20 cellular contexts compared by ENCODE assay signal in the genomic region with DNA sequence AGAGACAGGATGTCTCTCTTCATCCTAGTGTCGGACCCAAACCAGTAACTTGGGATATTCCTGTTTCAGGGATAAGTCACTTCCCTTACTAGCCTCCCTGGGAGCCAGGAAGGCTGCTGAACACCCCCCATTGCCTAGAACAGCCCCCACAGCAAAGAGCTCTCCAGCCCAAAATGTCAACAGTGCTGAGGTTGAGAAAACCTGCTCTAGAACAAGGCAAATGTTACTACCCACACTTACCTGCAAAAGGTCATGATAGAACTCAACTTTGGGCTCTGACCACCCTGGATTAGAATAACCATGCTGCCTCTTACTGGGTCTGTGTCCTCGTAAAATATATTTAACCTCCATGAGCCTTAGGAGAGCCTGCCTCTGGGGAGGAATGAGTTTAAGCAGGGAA. TPM values are rescaled to one million over a fixed set of nuclear protein-coding genes. Genes with fewer than 3 reads are reported as not detected.
A peak's percentile ranks its signal among the peaks of the same experiment; 100 is the strongest.
DNase-seq lines count a peak whose midpoint lies in the region; ATAC-seq and TF ChIP-seq lines count a peak whose summit lies in the region.
"Had no signal": no experiment of that assay in that cellular context is flagged by ENCODE, and none has a peak within 500 bp of the region (broad histone marks: within the 10 kb centered on the region; RNA-seq: fewer than 3 reads in every experiment).

No MANE protein-coding gene starts in this region.

- no peak for TF ChIP-seq CTCF in stomach (IDR thresholded peaks at IDR 0.05)

- H3K4me1 ChIP-seq in mesodermal cell (ENCODE audit: control insufficient read depth, insufficient read depth, low read length, poor library complexity, severe bottlenecking) (peaks cover 12% of the 10 kb centered on the region), stomach (no peaks in the 10 kb centered on the region)
- H3K4me1 ChIP-seq: BLaER1, HAP-1 had no signal

- no peak overlapping the region for H3K4me3 Mint-ChIP-seq in stimulated activated naive CD8-positive, alpha-beta T cell treated with anti-CD3 and anti-CD28 coated beads, Interleukin-15, amount 100 ng/mL, for 72 hours
- peak overlapping the region; percentile 17 for H3K4me3 Mint-ChIP-seq in activated naive CD8-positive, alpha-beta T cell treated with anti-CD3 and anti-CD28 coated beads, Interleukin-2, amount 50 U/mL, for 24 hours
- no peak overlapping the region for H3K4me3 Mint-ChIP-seq in stimulated activated naive CD8-positive, alpha-beta T cell treated with anti-CD3 and anti-CD28 coated beads, Interleukin-15, Interleukin-2, amounts not matched to agents 100 ng/mL and 50 ng/mL, for 24 hours
- H3K4me3 Mint-ChIP-seq: CD4-positive, alpha-beta memory T cell; IgD-negative memory B cell had no signal

- ATAC-seq in stimulated activated naive CD8-positive, alpha-beta T cell treated with anti-CD3 and anti-CD28 coated beads, Interleukin-15, Interleukin-2, amounts not matched to agents 100 U/mL and 50 U/mL, for 24 hours, result peak; percentile 53
- ATAC-seq in stimulated activated naive CD8-positive, alpha-beta T cell treated with anti-CD3 and anti-CD28 coated beads, Interleukin-15, amount 100 ng/mL, for 72 hours, result no peak
- peak; percentile 52 for ATAC-seq in activated naive CD8-positive, alpha-beta T cell treated with anti-CD3 and anti-CD28 coated beads, Interleukin-2, amount 50 U/mL, for 24 hours
- ATAC-seq in HG02870 (IDR thresholded peaks at IDR 0.05; ENCODE audit: unreplicated experiment), result no peak
- ATAC-seq: GM12878 had no signal

- no peak for DNase-seq in stimulated activated naive CD8-positive, alpha-beta T cell treated with anti-CD3 and anti-CD28 coated beads, Interleukin-15, Interleukin-2, amounts not matched to agents 100 U/mL and 50 U/mL, for 24 hours
- DNase-seq in stimulated activated naive CD8-positive, alpha-beta T cell treated with anti-CD3 and anti-CD28 coated beads, Interleukin-15, amount 100 ng/mL, for 72 hours, result no peak
- DNase-seq in activated naive CD8-positive, alpha-beta T cell treated with anti-CD3 and anti-CD28 coated beads, Interleukin-2, amount 50 U/mL, for 24 hours, result no peak
- DNase-seq in ACHN (no peak), stomach (no peak)
- DNase-seq: CD4-positive, alpha-beta memory T cell; DND-41; MV-4-11; NCI-H1417 treated with DMSO at 0.1 percent for 48 hours; NCI-H187; NCI-H446; NCI-H526; OCI-M1 had no signal

- peaks cover 0 to 3% (median 0%) of the 10 kb centered on the region in 3 donors for H3K27me3 ChIP-seq in stomach
- H3K27me3 ChIP-seq: BLaER1 had no signal

- TF ChIP-seq POLR2A in stomach (IDR thresholded peaks at IDR 0.05), result no peak

- no peak for TF ChIP-seq EP300 in stomach (IDR thresholded peaks at IDR 0.05)

- H3K4me1 Mint-ChIP-seq in stimulated activated naive CD8-positive, alpha-beta T cell treated with anti-CD3 and anti-CD28 coated beads, Interleukin-15, amount 100 ng/mL, for 72 hours, result no peaks in the 10 kb centered on the region
- peaks cover 29% of the 10 kb centered on the region for H3K4me1 Mint-ChIP-seq in activated naive CD8-positive, alpha-beta T cell treated with anti-CD3 and anti-CD28 coated beads, Interleukin-2, amount 50 U/mL, for 24 hours
- peaks cover 27% of the 10 kb centered on the region for H3K4me1 Mint-ChIP-seq in stimulated activated naive CD8-positive, alpha-beta T cell treated with anti-CD3 and anti-CD28 coated beads, Interleukin-15, Interleukin-2, amounts not matched to agents 100 ng/mL and 50 ng/mL, for 24 hours (ENCODE audit: low read depth)
- H3K4me1 Mint-ChIP-seq: CD4-positive, alpha-beta memory T cell; IgD-negative memory B cell had no signal

- H3K36me3 ChIP-seq in mesodermal cell (ENCODE audit: control insufficient read depth, insufficient read depth, low read length) (no peaks in the 10 kb centered on the region), stomach (no peaks in the 10 kb centered on the region)
- H3K36me3 ChIP-seq: BLaER1, HAP-1 had no signal

- H3K9me3 ChIP-seq in mesodermal cell (ENCODE audit: control insufficient read depth, low read length), result no peaks in the 10 kb centered on the region
- no peaks in the 10 kb centered on the region for H3K9me3 ChIP-seq in stomach
- H3K9me3 ChIP-seq: BLaER1, HAP-1 had no signal

- H3K36me3 Mint-ChIP-seq in activated naive CD8-positive, alpha-beta T cell treated with anti-CD3 and anti-CD28 coated beads, Interleukin-2, amount 50 U/mL, for 24 hours (ENCODE audit: low read depth), result no peaks in the 10 kb centered on the region
- no peaks in the 10 kb centered on the region for H3K36me3 Mint-ChIP-seq in stimulated activated naive CD8-positive, alpha-beta T cell treated with anti-CD3 and anti-CD28 coated beads, Interleukin-15, Interleukin-2, amounts not matched to agents 100 ng/mL and 50 ng/mL, for 24 hours (ENCODE audit: low read depth)
- H3K36me3 Mint-ChIP-seq: CD4-positive, alpha-beta memory T cell; IgD-negative memory B cell had no signal

- H3K27ac ChIP-seq in mesodermal cell (ENCODE audit: low read depth, low read length, severe bottlenecking) (peak overlapping the region; percentile 29), stomach (no peak overlapping the region)
- H3K27ac ChIP-seq: BLaER1 had no signal

- no CpG with 5 or more reads among the region's 2 CpGs for WGBS in mesodermal cell (ENCODE audit: insufficient coverage in 2 of 2), 2 experiments
- WGBS in stomach, 5 donors, result 60 to 96% (median 77%) methylated on average over 1 to 2 of the region's 2 CpGs

- in situ Hi-C loops in ACHN (cut with HindIII; ENCODE audit: low pct_ligation_motif_present, low pct_unique_long_range_greater_than_20kb, low sequenced_read_pairs), result no loop called here

- no peak overlapping the region for H3K27ac Mint-ChIP-seq in stimulated activated naive CD8-positive, alpha-beta T cell treated with anti-CD3 and anti-CD28 coated beads, Interleukin-15, amount 100 ng/mL, for 72 hours
- peak overlapping the region; percentile 82 for H3K27ac Mint-ChIP-seq in activated naive CD8-positive, alpha-beta T cell treated with anti-CD3 and anti-CD28 coated beads, Interleukin-2, amount 50 U/mL, for 24 hours
- H3K27ac Mint-ChIP-seq in stimulated activated naive CD8-positive, alpha-beta T cell treated with anti-CD3 and anti-CD28 coated beads, Interleukin-15, Interleukin-2, amounts not matched to agents 100 ng/mL and 50 ng/mL, for 24 hours, result peak overlapping the region; percentile 79
- H3K27ac Mint-ChIP-seq: CD4-positive, alpha-beta memory T cell; IgD-negative memory B cell had no signal

- no peaks in the 10 kb centered on the region for H3K27me3 Mint-ChIP-seq in stimulated activated naive CD8-positive, alpha-beta T cell treated with anti-CD3 and anti-CD28 coated beads, Interleukin-15, amount 100 ng/mL, for 72 hours
- peaks cover 2% of the 10 kb centered on the region for H3K27me3 Mint-ChIP-seq in activated naive CD8-positive, alpha-beta T cell treated with anti-CD3 and anti-CD28 coated beads, Interleukin-2, amount 50 U/mL, for 24 hours
- no peaks in the 10 kb centered on the region for H3K27me3 Mint-ChIP-seq in stimulated activated naive CD8-positive, alpha-beta T cell treated with anti-CD3 and anti-CD28 coated beads, Interleukin-15, Interleukin-2, amounts not matched to agents 100 ng/mL and 50 ng/mL, for 24 hours
- H3K27me3 Mint-ChIP-seq: CD4-positive, alpha-beta memory T cell had no signal

- intact Hi-C loops in stomach (cut with DNase I; ENCODE audit: low total_unique reads), result no loop called here

- no peak overlapping the region for H3K4me3 ChIP-seq in mesodermal cell (ENCODE audit: extremely low read depth, insufficient read depth, low read length, poor library complexity, severe bottlenecking)
- H3K4me3 ChIP-seq in stomach, result no peak overlapping the region
- H3K4me3 ChIP-seq: BLaER1, GM12878, HAP-1 had no signal

- H3K9me3 Mint-ChIP-seq in stimulated activated naive CD8-positive, alpha-beta T cell treated with anti-CD3 and anti-CD28 coated beads, Interleukin-15, amount 100 ng/mL, for 72 hours, result no peaks in the 10 kb centered on the region
- H3K9me3 Mint-ChIP-seq in activated naive CD8-positive, alpha-beta T cell treated with anti-CD3 and anti-CD28 coated beads, Interleukin-2, amount 50 U/mL, for 24 hours, result peaks cover 3% of the 10 kb centered on the region
- no peaks in the 10 kb centered on the region for H3K9me3 Mint-ChIP-seq in stimulated activated naive CD8-positive, alpha-beta T cell treated with anti-CD3 and anti-CD28 coated beads, Interleukin-15, Interleukin-2, amounts not matched to agents 100 ng/mL and 50 ng/mL, for 24 hours
- H3K9me3 Mint-ChIP-seq: CD4-positive, alpha-beta memory T cell had no signal

RNA-seq across cellular contexts. Expression of a gene that starts 20.3 kb away (rescaled TPM):
- polyA plus RNA-seq in mesodermal cell (2013, experiment 1 of 2), result 411 TPM
- polyA plus RNA-seq in mesodermal cell (2013, experiment 2 of 2), result 404 TPM
- 100 to 1,000 TPM in 1 of 5 donors, 10 to 100 TPM in 3, 1 to 10 TPM in 1; 1.2 to 146 (median 28.6) TPM for total RNA-seq in stomach
- 100 to 1,000 TPM in 1 of 3 donors, 10 to 100 TPM in 2; 73.5 to 101 (median 94.7) TPM for polyA plus RNA-seq in stomach

RNA-seq across cellular contexts. Expression of a gene that starts 40.4 kb away (rescaled TPM):
- polyA plus RNA-seq in mesodermal cell (2013, experiment 1 of 2), result 205 TPM
- polyA plus RNA-seq in mesodermal cell (2013, experiment 2 of 2), result 244 TPM
- total RNA-seq in stomach, result 100 to 1,000 TPM in 1 of 5 donors, 10 to 100 TPM in 4; 16.1 to 128 (median 46.1) TPM
- 100 to 1,000 TPM in 2 of 3 donors, 10 to 100 TPM in 1; 54.7 to 185 (median 128) TPM for polyA plus RNA-seq in stomach

Comparison
In these comparisons a context has a peak if more than half of its experiments do, and no peak if none do; other contexts are left out.
1. ATAC-seq: peak in stimulated activated naive CD8-positive, alpha-beta T cell treated with anti-CD3 and anti-CD28 coated beads, Interleukin-15, Interleukin-2, amounts not matched to agents 100 U/mL and 50 U/mL, for 24 hours (single experiment) and activated naive CD8-positive, alpha-beta T cell treated with anti-CD3 and anti-CD28 coated beads, Interleukin-2, amount 50 U/mL, for 24 hours (single experiment); none in stimulated activated naive CD8-positive, alpha-beta T cell treated with anti-CD3 and anti-CD28 coated beads, Interleukin-15, amount 100 ng/mL, for 72 hours (single experiment) and HG02870 (single experiment).
2. H3K27ac Mint-ChIP-seq: peak in activated naive CD8-positive, alpha-beta T cell treated with anti-CD3 and anti-CD28 coated beads, Interleukin-2, amount 50 U/mL, for 24 hours (single experiment) and stimulated activated naive CD8-positive, alpha-beta T cell treated with anti-CD3 and anti-CD28 coated beads, Interleukin-15, Interleukin-2, amounts not matched to agents 100 ng/mL and 50 ng/mL, for 24 hours (single experiment); none in stimulated activated naive CD8-positive, alpha-beta T cell treated with anti-CD3 and anti-CD28 coated beads, Interleukin-15, amount 100 ng/mL, for 72 hours (0 of 2).